In genomic region chr7:70647801-70648491, GRCh38 we compare ENCODE assay signal across 8 cellular contexts.
DNase-seq lines count a peak whose midpoint lies in the region; ATAC-seq and TF ChIP-seq lines count a peak whose summit lies in the region.

No MANE protein-coding gene starts in this region.

- no peaks in the 10 kb centered on the region for H3K27me3 ChIP-seq in CD8-positive, alpha-beta T cell (ENCODE audit: insufficient read depth, low read length)
- H3K27me3 ChIP-seq in SK-N-SH (ENCODE audit: insufficient read depth) = no peaks in the 10 kb centered on the region

- POLR2A ChIA-PET in CD8-positive, alpha-beta T cell (lab: Charles Lee) = interaction anchor here (0.6 to 2.5 kb wide), 6 partner anchors 9 to 46 kb away, joined by 3 to 10 read pairs (median 4); no protein-coding TSS in a partner anchor
- POLR2A ChIA-PET in SK-N-SH (lab: Yijun Ruan, JAX) (no interaction called here), HEK293T (lab: Yijun Ruan, JAX) (interaction anchor here (1.4 kb wide), 1 partner anchor 8 kb away, joined by 3 read pairs; no protein-coding TSS in a partner anchor)

- H3K4me1 ChIP-seq in CD8-positive, alpha-beta T cell (ENCODE audit: insufficient read depth, low read length) = peaks cover 28% of the 10 kb centered on the region
- peaks cover 6 to 17% of the 10 kb centered on the region in 2 experiments; a peak in 3 of 4 replicates for H3K4me1 ChIP-seq in SK-N-SH (ENCODE audit: control insufficient read depth in 1 of 2, insufficient read depth in 2 of 2, low read depth in 1 of 2, low read length in 1 of 2)

- no peaks in the 10 kb centered on the region for H3K9me2 ChIP-seq in SK-N-SH

- H3K27ac Mint-ChIP-seq in CD8-positive, alpha-beta T cell = peak overlapping the region; percentile 85
- no peak overlapping the region for H3K27ac Mint-ChIP-seq in Calu3 (ENCODE audit: unreplicated experiment)

- no peak for TF ChIP-seq EP300 in SK-N-SH (IDR thresholded peaks at IDR 0.05; ENCODE audit: borderline replicate concordance in 1 of 2, low read depth in 1 of 2, low read length in 1 of 2)

- H2AFZ ChIP-seq in SK-N-SH (ENCODE audit: low read depth) = no peak overlapping the region

- WGBS in SK-N-SH (ENCODE audit: low lambda C conversion rate) = 72% methylated on average over 9 of the region's 9 CpGs

- H3K36me3 ChIP-seq in CD8-positive, alpha-beta T cell (ENCODE audit: insufficient read depth, low read length) = no peaks in the 10 kb centered on the region
- no peaks in the 10 kb centered on the region for H3K36me3 ChIP-seq in SK-N-SH (replicated peaks in 1 of 2; ENCODE audit: control insufficient read depth in 1 of 2, insufficient read depth in 2 of 2, low read length in 1 of 2)

- H3K4me1 Mint-ChIP-seq in CD8-positive, alpha-beta T cell (ENCODE audit: low read depth) = peaks cover 34% of the 10 kb centered on the region
- H3K4me1 Mint-ChIP-seq in Calu3 (ENCODE audit: low read depth, unreplicated experiment) = no peaks in the 10 kb centered on the region

- DNase-seq in CD8-positive, alpha-beta T cell = peak; percentile 47 to 92 (median 77)
- no peak for DNase-seq in SK-N-SH
- peak; percentile 28 for DNase-seq in astrocyte of the cerebellum (ENCODE audit: low read depth)
- peak; percentile 15 to 42 (median 35) for DNase-seq in stimulated activated CD4-positive, alpha-beta T cell treated with anti-CD3 and anti-CD28 coated beads, TNF-alpha, amount 100 ng/mL, for 1 hour (ENCODE audit: low read depth in 3 of 3, low spot score in 1 of 3)
- no peak for DNase-seq in HEK293T (ENCODE audit: extremely low spot score)
- DNase-seq in NCI-H2029 (lab: John Stamatoyannopoulos, UW) = no peak
- DNase-seq in Calu3 = no peak

- peak overlapping the region; percentile 46 for H3K4me3 Mint-ChIP-seq in CD8-positive, alpha-beta T cell
- no peak overlapping the region for H3K4me3 Mint-ChIP-seq in Calu3 (ENCODE audit: low read depth, unreplicated experiment)

- intact Hi-C loops in CD8-positive, alpha-beta T cell (cut with DNase I, micrococcal nuclease) = loop anchor here in 1 of 2 experiments (2.0 kb wide), 2 partner anchors 47 to 313 kb away; no protein-coding TSS in a partner anchor
- intact Hi-C loops in Calu3 (cut with micrococcal nuclease; ENCODE audit: unreplicated experiment) = no loop called here

- H3K9me3 ChIP-seq in CD8-positive, alpha-beta T cell (ENCODE audit: low read length) = no peaks in the 10 kb centered on the region
- H3K9me3 ChIP-seq in SK-N-SH = no peaks in the 10 kb centered on the region

- in situ Hi-C loops in astrocyte of the cerebellum (cut with HindIII; ENCODE audit: low sequenced_read_pairs) = no loop called here

- H3K4me2 ChIP-seq in SK-N-SH = no peak overlapping the region

- no peak overlapping the region for H3K9ac ChIP-seq in SK-N-SH

- peak overlapping the region; percentile 17 for H3K27ac ChIP-seq in CD8-positive, alpha-beta T cell (ENCODE audit: low read depth, low read length)
- no peak overlapping the region; a peak in 1 of 4 replicates for H3K27ac ChIP-seq in SK-N-SH (ENCODE audit: low read depth in 2 of 2, low read length in 1 of 2)

- TF ChIP-seq CTCF in CD8-positive, alpha-beta T cell (IDR thresholded peaks at IDR 0.05) = no peak
- TF ChIP-seq CTCF in SK-N-SH (IDR thresholded peaks at IDR 0.05) = no peak
- TF ChIP-seq CTCF in astrocyte of the cerebellum (IDR thresholded peaks at IDR 0.05; ENCODE audit: low read depth, low read length, missing control alignments) = no peak
- TF ChIP-seq CTCF in Calu3 (IDR thresholded peaks at IDR 0.05; ENCODE audit: unreplicated experiment) = no peak

- H4K20me1 ChIP-seq in SK-N-SH (ENCODE audit: insufficient read depth) = no peaks in the 10 kb centered on the region

- H3F3A ChIP-seq in SK-N-SH (replicated peaks; ENCODE audit: insufficient read depth) = no peaks in the 10 kb centered on the region

- no peak for TF ChIP-seq RAD21 in SK-N-SH (IDR thresholded peaks at IDR 0.05; ENCODE audit: low read length)

- no peaks in the 10 kb centered on the region for H3K79me2 ChIP-seq in SK-N-SH (ENCODE audit: insufficient read depth)

- H3K9me3 Mint-ChIP-seq in CD8-positive, alpha-beta T cell = no peaks in the 10 kb centered on the region
- H3K9me3 Mint-ChIP-seq in Calu3 (ENCODE audit: low read depth, unreplicated experiment) = peaks cover 3% of the 10 kb centered on the region

- no peaks in the 10 kb centered on the region for H3K36me3 Mint-ChIP-seq in CD8-positive, alpha-beta T cell
- no peaks in the 10 kb centered on the region for H3K36me3 Mint-ChIP-seq in Calu3 (ENCODE audit: insufficient read depth, unreplicated experiment)

- no peak overlapping the region for H3K4me3 ChIP-seq in CD8-positive, alpha-beta T cell (ENCODE audit: low read depth, low read length)
- H3K4me3 ChIP-seq in SK-N-SH (ENCODE audit: low read depth in 2 of 2, low read length in 1 of 2) (no peak overlapping the region), astrocyte of the cerebellum (ENCODE audit: low read depth, low read length) (no peak overlapping the region)

- BruUV-seq in Calu3 (replicated peaks; lab: Mats Ljungman, UMichigan) = no TSS peak

- peak; percentile 87 for ATAC-seq in CD8-positive, alpha-beta T cell
- ATAC-seq in GM21737 (IDR thresholded peaks at IDR 0.05; ENCODE audit: unreplicated experiment) = peak; percentile 70

- CTCF ChIA-PET in CD8-positive, alpha-beta T cell (lab: Charles Lee) = interaction anchor here (0.9 to 1.7 kb wide), 7 partner anchors 9 to 51 kb away, joined by 3 to 5 read pairs (median 4); no protein-coding TSS in a partner anchor
- CTCF ChIA-PET in SK-N-SH (lab: Yijun Ruan, JAX) = interaction anchor here (0.8 to 1.8 kb wide), 6 partner anchors 17 to 298 kb away, joined by 3 to 6 read pairs (median 4); no protein-coding TSS in a partner anchor
- CTCF ChIA-PET in HEK293T (lab: Yijun Ruan, JAX) = interaction anchor here (2.1 kb wide), 1 partner anchor 10 kb away, joined by 7 read pairs; no protein-coding TSS in a partner anchor
- CTCF ChIA-PET in Calu3 (lab: Charles Lee) = no interaction called here

- no peaks in the 10 kb centered on the region for H3K27me3 Mint-ChIP-seq in CD8-positive, alpha-beta T cell (ENCODE audit: low read depth)
- no peaks in the 10 kb centered on the region for H3K27me3 Mint-ChIP-seq in Calu3 (ENCODE audit: unreplicated experiment)

TF ChIP-seq in SK-N-SH, 30 proteins besides CTCF, POLR2A, EP300 and RAD21:
- TF ChIP-seq, protein P1, sequence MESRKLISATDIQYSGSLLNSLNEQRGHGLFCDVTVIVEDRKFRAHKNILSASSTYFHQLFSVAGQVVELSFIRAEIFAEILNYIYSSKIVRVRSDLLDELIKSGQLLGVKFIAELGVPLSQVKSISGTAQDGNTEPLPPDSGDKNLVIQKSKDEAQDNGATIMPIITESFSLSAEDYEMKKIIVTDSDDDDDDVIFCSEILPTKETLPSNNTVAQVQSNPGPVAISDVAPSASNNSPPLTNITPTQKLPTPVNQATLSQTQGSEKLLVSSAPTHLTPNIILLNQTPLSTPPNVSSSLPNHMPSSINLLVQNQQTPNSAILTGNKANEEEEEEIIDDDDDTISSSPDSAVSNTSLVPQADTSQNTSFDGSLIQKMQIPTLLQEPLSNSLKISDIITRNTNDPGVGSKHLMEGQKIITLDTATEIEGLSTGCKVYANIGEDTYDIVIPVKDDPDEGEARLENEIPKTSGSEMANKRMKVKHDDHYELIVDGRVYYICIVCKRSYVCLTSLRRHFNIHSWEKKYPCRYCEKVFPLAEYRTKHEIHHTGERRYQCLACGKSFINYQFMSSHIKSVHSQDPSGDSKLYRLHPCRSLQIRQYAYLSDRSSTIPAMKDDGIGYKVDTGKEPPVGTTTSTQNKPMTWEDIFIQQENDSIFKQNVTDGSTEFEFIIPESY (IDR thresholded peaks at IDR 0.05; ENCODE audit: borderline replicate concordance, low read depth) = no peak
- no peak for TF ChIP-seq CHD2 (IDR thresholded peaks at IDR 0.05; ENCODE audit: low read length, partially characterized antibody)
- no peak for TF ChIP-seq YY1 (IDR thresholded peaks at IDR 0.05; ENCODE audit: low read depth)
- peak; percentile 57; the same call in 1 of the 2 replicates for TF ChIP-seq MAX (IDR thresholded peaks at IDR 0.05; ENCODE audit: low read depth)

TF ChIP-seq in HEK293T, 16 proteins besides CTCF, POLR2A, EP300 and RAD21:
- TF ChIP-seq SP1 (IDR thresholded peaks at IDR 0.05) = no peak
- no peak for TF ChIP-seq FOXM1 (IDR thresholded peaks at IDR 0.05; ENCODE audit: borderline replicate concordance)
- TF ChIP-seq LEF1 (IDR thresholded peaks at IDR 0.05; ENCODE audit: borderline replicate concordance) = no peak
- no peak for TF ChIP-seq CTBP1 (IDR thresholded peaks at IDR 0.05; ENCODE audit: borderline replicate concordance)
- TF ChIP-seq HDGF (IDR thresholded peaks at IDR 0.05; ENCODE audit: borderline replicate concordance) = no peak
- no peak for TF ChIP-seq FOXA1 (IDR thresholded peaks at IDR 0.05)
- no peak for TF ChIP-seq BHLHE40 (IDR thresholded peaks at IDR 0.05; ENCODE audit: borderline replicate concordance)
TF ChIP-seq in HEK293T: peak in this region for 0.

Comparison
In these comparisons a context has a peak if more than half of its experiments do, and no peak if none do; other contexts are left out.
1. DNase-seq: peak in CD8-positive, alpha-beta T cell (7 of 7), astrocyte of the cerebellum (single experiment) and stimulated activated CD4-positive, alpha-beta T cell treated with anti-CD3 and anti-CD28 coated beads, TNF-alpha, amount 100 ng/mL, for 1 hour (3 of 3); none in SK-N-SH (single experiment), HEK293T (single experiment), NCI-H2029 (single experiment) and Calu3 (single experiment).